13 cellular contexts compared by ENCODE assay signal in genomic region chr11:94770563-94771120, GRCh38. TPM values are rescaled to one million over a fixed set of nuclear protein-coding genes. Genes with fewer than 3 reads are reported as not detected.
DNase-seq lines count a peak whose midpoint lies in the region; ATAC-seq, FAIRE-seq and TF ChIP-seq lines count a peak whose summit lies in the region.
"Had no signal": no experiment of that assay in that cellular context is flagged by ENCODE, and none has a peak within 500 bp of the region (broad histone marks: within the 10 kb centered on the region; RNA-seq: fewer than 3 reads in every experiment).

No MANE protein-coding gene starts in this region.

- peaks cover 73% of the 10 kb centered on the region for H3K79me2 ChIP-seq in hepatocyte
- H3K79me2 ChIP-seq in smooth muscle cell (ENCODE audit: low read depth), result peaks cover 74% of the 10 kb centered on the region

- ATAC-seq in GM18861 (IDR thresholded peaks at IDR 0.05; ENCODE audit: unreplicated experiment), result no peak
- ATAC-seq: stimulated activated naive B cell treated with anti-CD40 and anti-IgM and Interleukin-4, amounts not matched to agents 10 μg/mL and 1 μg/mL and 100 μg/mL, for 72 hours had no signal

- H3K36me3 ChIP-seq in hepatocyte (replicated peaks; ENCODE audit: insufficient read depth, low read depth) (no peaks in the 10 kb centered on the region), smooth muscle cell (ENCODE audit: low read depth) (no peaks in the 10 kb centered on the region)

- TF ChIP-seq CTCF in WI38 (IDR thresholded peaks at IDR 0.05; ENCODE audit: low read depth, low read length) (no peak), hepatocyte (IDR thresholded peaks at IDR 0.05; ENCODE audit: poor library complexity) (no peak), smooth muscle cell (IDR thresholded peaks at IDR 0.05; ENCODE audit: borderline replicate concordance, insufficient read depth, poor library complexity, severe bottlenecking) (no peak)

- H3K4me2 ChIP-seq in hepatocyte (peak overlapping the region; percentile 74), smooth muscle cell (peak overlapping the region; percentile 96)

- no peak for FAIRE-seq in H54 (lab: Jason Lieb, UNC)
- FAIRE-seq: HTR-8/SVneo had no signal

- H3F3A ChIP-seq in smooth muscle cell (ENCODE audit: low read depth), result peaks cover 19% of the 10 kb centered on the region

- H3K4me3 ChIP-seq in WI38 (ENCODE audit: low read depth, low read length) (peak overlapping the region; percentile 95), hepatocyte (peak overlapping the region; percentile 94), smooth muscle cell (peak overlapping the region; percentile 91)

- H3K9me2 ChIP-seq in hepatocyte (replicated peaks; ENCODE audit: insufficient read depth), result no peaks in the 10 kb centered on the region

- H2AFZ ChIP-seq in hepatocyte, result no peak overlapping the region
- no peak overlapping the region for H2AFZ ChIP-seq in smooth muscle cell (ENCODE audit: low read depth)

- H3K9ac ChIP-seq in smooth muscle cell (ENCODE audit: low read depth), result peak overlapping the region; percentile 43

- TF ChIP-seq POLR2A in H54 (IDR thresholded peaks at IDR 0.05; ENCODE audit: low read depth, low read length), result no peak

- H3K4me1 ChIP-seq in hepatocyte (ENCODE audit: insufficient read depth) (peaks cover 38% of the 10 kb centered on the region), smooth muscle cell (ENCODE audit: low read depth) (peaks cover 28% of the 10 kb centered on the region)

- peak overlapping the region; percentile 100 for H3K27ac ChIP-seq in hepatocyte
- H3K27ac ChIP-seq in smooth muscle cell (ENCODE audit: low read depth), result peak overlapping the region; percentile 36

- 51% methylated on average over 4 of the region's 4 CpGs for WGBS in hepatocyte (ENCODE audit: low lambda C conversion rate, missing lambda C conversion rate)
- WGBS in smooth muscle cell (ENCODE audit: low lambda C conversion rate), result 22% methylated on average over 4 of the region's 4 CpGs

- H3K9me3 ChIP-seq in hepatocyte (ENCODE audit: low read depth), result no peaks in the 10 kb centered on the region
- H3K9me3 ChIP-seq in smooth muscle cell (replicated peaks; ENCODE audit: low read depth), result no peaks in the 10 kb centered on the region

- DNase-seq in HCEC 1CT, result peak; percentile 0
- DNase-seq in hepatocyte (ENCODE audit: low spot score), result no peak
- no peak for DNase-seq in smooth muscle cell (lab: John Stamatoyannopoulos, UW; ENCODE audit: unreplicated experiment)
- no peak for DNase-seq in H54 (ENCODE audit: insufficient read length, low spot score)
- DNase-seq in NCI-H510A treated with DMSO at 0.1 percent for 48 hours (lab: John Stamatoyannopoulos, UW), result no peak
- DNase-seq: activated CD4-positive, alpha-beta T cell treated with anti-CD3 and anti-CD28 coated beads for 4 hours; activated naive CD4-positive, alpha-beta T cell treated with Interleukin-2 at 50 U/mL for 16 hours; EL; NCI-H2029; stimulated activated naive B cell treated with anti-CD40 and anti-IgM and Interleukin-4, amounts not matched to agents 10 μg/mL and 1 μg/mL and 100 μg/mL, for 72 hours had no signal

- H3K27me3 ChIP-seq in hepatocyte (no peaks in the 10 kb centered on the region), smooth muscle cell (ENCODE audit: low read depth) (no peaks in the 10 kb centered on the region)

- H4K20me1 ChIP-seq in hepatocyte (ENCODE audit: insufficient read depth, poor library complexity, severe bottlenecking) (peaks cover 58% of the 10 kb centered on the region), smooth muscle cell (ENCODE audit: low read depth) (peaks cover 63% of the 10 kb centered on the region)

RNA-seq across cellular contexts. Expression of gene AMOTL1, which starts 2.5 kb away (rescaled TPM):
- 46.7 and 57.7 TPM in 2 replicates for total RNA-seq in hepatocyte
- polyA plus RNA-seq in hepatocyte, result 22.1 and 23.8 TPM in 2 replicates
- total RNA-seq in smooth muscle cell, result 61.0 and 63.5 TPM in 2 replicates
- polyA plus RNA-seq in smooth muscle cell, result 23.4 and 23.8 TPM in 2 replicates
